ENCODE assay signal across 9 cellular contexts in the genomic region with DNA sequence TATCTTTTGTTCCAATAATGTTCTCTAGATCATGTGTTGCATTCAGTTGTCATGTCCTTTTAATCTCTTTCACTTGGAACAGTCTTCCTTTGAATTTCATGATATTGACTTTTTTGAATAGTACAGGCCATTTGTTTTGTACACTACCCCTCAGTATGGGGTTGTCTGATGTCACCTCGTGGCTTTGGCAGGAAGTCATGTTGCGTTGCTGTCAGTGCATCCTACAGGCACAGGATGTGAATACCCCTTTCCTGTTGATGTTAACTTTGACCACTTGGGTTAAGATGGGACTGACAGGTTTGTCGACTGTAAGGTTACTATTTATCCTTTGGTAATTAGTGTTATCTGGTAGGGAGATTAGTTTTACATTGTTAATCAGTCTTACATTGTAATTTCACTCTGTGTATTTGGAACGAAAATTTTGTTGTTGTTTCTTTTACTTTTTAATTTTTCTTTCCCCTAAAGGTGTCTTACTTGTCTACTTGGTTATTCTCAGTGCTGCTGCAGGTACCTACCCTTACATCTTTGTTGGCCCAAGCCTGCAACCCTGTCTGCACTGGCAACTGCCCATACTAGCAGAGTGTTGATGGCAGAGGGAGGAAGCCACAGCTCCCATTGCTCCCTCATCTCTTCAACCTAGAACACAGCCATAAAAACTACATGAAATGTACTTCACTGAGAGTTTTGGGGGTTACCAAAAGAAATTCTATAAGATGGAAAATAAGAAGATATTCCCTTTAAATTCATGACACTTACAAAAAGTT. TPM values are rescaled to one million over a fixed set of nuclear protein-coding genes. Genes with fewer than 3 reads are reported as not detected.
DNase-seq lines count a peak whose midpoint lies in the region; ATAC-seq lines count a peak whose summit lies in the region.
"Had no signal": no experiment of that assay in that cellular context is flagged by ENCODE, and none has a peak within 500 bp of the region (broad histone marks: within the 10 kb centered on the region; RNA-seq: fewer than 3 reads in every experiment).

No MANE protein-coding gene starts in this region.

- ATAC-seq in HG03108 (IDR thresholded peaks at IDR 0.05; ENCODE audit: unreplicated experiment) = peak; percentile 82
- ATAC-seq in activated T-cell treated with anti-CD3 and anti-CD28 coated beads, Interleukin-2, amount 50 U/mL, for 4 hours = peak; percentile 82
- ATAC-seq in stimulated activated naive CD8-positive, alpha-beta T cell treated with anti-CD3 and anti-CD28 coated beads, Interleukin-15, Interleukin-2, amounts not matched to agents 100 U/mL and 50 U/mL, for 24 hours = peak; percentile 86

- H3K9me3 Mint-ChIP-seq in activated T-cell treated with anti-CD3 and anti-CD28 coated beads, Interleukin-2, amount 50 U/mL, for 4 hours = no peaks in the 10 kb centered on the region

- H3K4me1 Mint-ChIP-seq in activated T-cell treated with anti-CD3 and anti-CD28 coated beads, Interleukin-2, amount 50 U/mL, for 4 hours (ENCODE audit: low read depth) = peaks cover 34% of the 10 kb centered on the region

- DNase-seq in activated CD4-positive, alpha-beta T cell treated with anti-CD3 and anti-CD28 coated beads for 48 hours = peak; percentile 56
- no peak for DNase-seq in activated CD4-positive, alpha-beta T cell treated with anti-CD3 and anti-CD28 coated beads, Interleukin-2, amount 50 U/mL, for 1 hour
- peak; percentile 27 for DNase-seq in activated T-cell treated with anti-CD3 and anti-CD28 coated beads, Interleukin-2, amount 50 U/mL, for 4 hours
- peak; percentile 54 for DNase-seq in stimulated activated naive CD8-positive, alpha-beta T cell treated with anti-CD3 and anti-CD28 coated beads, Interleukin-15, Interleukin-2, amounts not matched to agents 100 U/mL and 50 U/mL, for 24 hours
- DNase-seq in nucleus accumbens (lab: John Stamatoyannopoulos, UW) (no peak), 8988T (no peak), cerebellar cortex (ENCODE audit: low spot score) (no peak)
- DNase-seq: NCI-H446 treated with DMSO at 0.1 percent for 48 hours had no signal

- no peaks in the 10 kb centered on the region for H3K36me3 Mint-ChIP-seq in activated T-cell treated with anti-CD3 and anti-CD28 coated beads, Interleukin-2, amount 50 U/mL, for 4 hours (ENCODE audit: insufficient read depth)

- peak overlapping the region; percentile 45 for H3K4me3 Mint-ChIP-seq in activated T-cell treated with anti-CD3 and anti-CD28 coated beads, Interleukin-2, amount 50 U/mL, for 4 hours

- no peaks in the 10 kb centered on the region for H3K27me3 Mint-ChIP-seq in activated T-cell treated with anti-CD3 and anti-CD28 coated beads, Interleukin-2, amount 50 U/mL, for 4 hours (ENCODE audit: low read depth)

RNA-seq across cellular contexts. Expression of gene ATP8A1, which starts 14.7 kb away (rescaled TPM):
- 10 to 100 TPM in 2 of 3 donors, 1 to 10 TPM in 1; 8.1 to 14.8 (median 11.4) TPM for total RNA-seq in activated T-cell treated with anti-CD3 and anti-CD28 coated beads, Interleukin-2, amount 50 U/mL, for 4 hours

Comparison
In these comparisons a context has a peak if more than half of its experiments do, and no peak if none do; other contexts are left out.
1. DNase-seq: peak in activated CD4-positive, alpha-beta T cell treated with anti-CD3 and anti-CD28 coated beads for 48 hours (single experiment), activated T-cell treated with anti-CD3 and anti-CD28 coated beads, Interleukin-2, amount 50 U/mL, for 4 hours (single experiment) and stimulated activated naive CD8-positive, alpha-beta T cell treated with anti-CD3 and anti-CD28 coated beads, Interleukin-15, Interleukin-2, amounts not matched to agents 100 U/mL and 50 U/mL, for 24 hours (single experiment); none in activated CD4-positive, alpha-beta T cell treated with anti-CD3 and anti-CD28 coated beads, Interleukin-2, amount 50 U/mL, for 1 hour (single experiment), nucleus accumbens (0 of 56), 8988T (single experiment) and cerebellar cortex (single experiment).
2. Peak in every context shown above with its lines, with median percentiles within 50 percentile points of each other: ATAC-seq.